In the genomic region with DNA sequence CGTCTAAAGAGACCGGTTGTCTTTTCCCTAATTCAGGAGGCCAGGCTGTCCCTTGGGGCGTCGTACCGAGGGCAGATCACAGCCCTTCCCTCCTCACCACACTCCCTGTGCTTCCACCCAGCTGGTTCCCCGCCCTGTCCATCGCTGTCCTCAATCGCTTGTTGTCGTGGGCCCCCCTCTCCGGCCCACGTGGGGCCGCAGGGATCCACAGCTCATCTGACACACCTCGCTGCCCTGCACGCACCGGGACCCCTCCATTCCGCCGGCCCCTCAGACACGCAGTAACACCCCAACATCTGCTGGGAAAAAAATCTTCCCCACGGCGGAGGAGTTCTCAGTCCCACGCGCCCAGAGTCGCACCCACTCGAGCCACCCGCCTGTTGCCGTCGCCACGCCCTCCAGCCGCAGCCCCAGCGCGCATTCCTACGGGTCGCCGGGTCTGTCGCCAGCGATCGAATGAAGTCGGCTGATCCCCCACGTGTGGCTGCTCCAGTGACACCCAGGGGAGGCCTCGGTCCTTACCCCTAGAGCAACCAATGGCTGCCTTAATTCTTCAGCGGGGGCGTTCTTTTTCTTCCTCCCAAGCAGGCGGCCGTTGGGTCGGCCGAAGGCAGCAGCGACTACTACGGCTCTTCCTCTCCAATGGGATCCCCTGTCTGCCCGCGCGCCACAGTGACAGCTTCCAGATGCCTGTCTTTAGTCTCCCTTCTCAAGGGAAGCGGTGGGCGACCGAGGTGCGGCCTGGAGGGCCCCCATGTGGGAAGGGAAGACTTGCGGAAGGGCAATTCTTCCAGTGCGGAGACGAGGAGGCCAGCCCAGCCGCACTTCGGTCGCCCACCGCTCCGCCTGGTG, we compare ENCODE assay signal across 7 cellular contexts. TPM values are rescaled to one million over a fixed set of nuclear protein-coding genes. Genes with fewer than 3 reads are reported as not detected.
DNase-seq lines count a peak whose midpoint lies in the region; ATAC-seq, FAIRE-seq and TF ChIP-seq lines count a peak whose summit lies in the region.

No MANE protein-coding gene starts in this region.

- FAIRE-seq in keratinocyte (lab: Jason Lieb, UNC): no peak

- DNase-seq in NCI-H187 (lab: John Stamatoyannopoulos, UW): peak; percentile 75 to 84
- DNase-seq in activated CD4-positive, CD25-positive, alpha-beta regulatory T cell (lab: John Stamatoyannopoulos, UW): peak; percentile 17 to 39 (median 20)
- peak; percentile 71 to 79 for DNase-seq in cardiac fibroblast (ENCODE audit: low read depth in 2 of 2)
- no peak for DNase-seq in keratinocyte (ENCODE audit: low read depth, low spot score)
- peak in 3 of 4 experiments; percentile 25 to 33 (median 31) for DNase-seq in stimulated activated CD4-positive, alpha-beta T cell treated with anti-CD3 and anti-CD28 coated beads, Interleukin-1b, Interleukin-23, amount 100 ng/mL, for 24 hours (ENCODE audit: low read depth in 4 of 4, low spot score in 1 of 4)

- H3K9ac ChIP-seq in keratinocyte (ENCODE audit: control insufficient read depth, extremely low read depth, insufficient read depth, low read length): peak overlapping the region; percentile 90

- peak overlapping the region; percentile 85 for H2AFZ ChIP-seq in keratinocyte (ENCODE audit: control insufficient read depth, low read length)

- no peaks in the 10 kb centered on the region for H3K27me3 ChIP-seq in keratinocyte (ENCODE audit: control insufficient read depth, extremely low read depth, insufficient read depth, low read length)

- ATAC-seq in GM18499 (IDR thresholded peaks at IDR 0.05; ENCODE audit: insufficient read depth, unreplicated experiment) (peak; percentile 30), HG02763 (IDR thresholded peaks at IDR 0.05; ENCODE audit: unreplicated experiment) (peak; percentile 46)

- no peaks in the 10 kb centered on the region for H4K20me1 ChIP-seq in keratinocyte (ENCODE audit: control insufficient read depth, extremely low read depth, insufficient read depth, low read length)

- peak overlapping the region; percentile 87 for H3K4me2 ChIP-seq in keratinocyte (ENCODE audit: control insufficient read depth, extremely low read depth, insufficient read depth, low read depth, low read length)

- no peaks in the 10 kb centered on the region for H3K36me3 ChIP-seq in keratinocyte (ENCODE audit: control insufficient read depth in 2 of 2, extremely low read depth in 1 of 2, insufficient read depth in 2 of 2, low read length in 2 of 2)

- dilution Hi-C loops in keratinocyte (cut with MboI; ENCODE audit: extremely low pct_ligation_motif_present, low sequenced_read_pairs): no loop called here

- peaks cover 43% of the 10 kb centered on the region for H3K79me2 ChIP-seq in keratinocyte (ENCODE audit: control insufficient read depth, insufficient read depth, low read length)

- peak overlapping the region; percentile 71 for H3K27ac ChIP-seq in keratinocyte (ENCODE audit: control insufficient read depth, insufficient read depth, low read length)

- no peaks in the 10 kb centered on the region for H3K9me3 ChIP-seq in keratinocyte (ENCODE audit: control insufficient read depth, low read depth, low read length)

- H3K4me3 ChIP-seq in cardiac fibroblast (replicated peaks in 1 of 2; ENCODE audit: low read depth in 2 of 2, low read length in 2 of 2): peak overlapping the region; percentile 87 to 90
- H3K4me3 ChIP-seq in keratinocyte (ENCODE audit: control insufficient read depth in 2 of 3, extremely low read depth in 1 of 3, insufficient read depth in 2 of 3, low read depth in 1 of 3, low read length in 3 of 3): peak overlapping the region; percentile 90 to 99 (median 92)

- TF ChIP-seq CTCF in cardiac fibroblast (IDR thresholded peaks at IDR 0.05; ENCODE audit: low read depth, low read length) (peak; percentile 3), keratinocyte (optimal IDR thresholded peaks at IDR 0.05 in 1 of 3, IDR thresholded peaks at IDR 0.05 in 1 of 3, conservative IDR thresholded peaks at IDR 0.05 in 1 of 3; ENCODE audit: extremely low read depth in 1 of 3, insufficient read depth in 2 of 3, low read length in 3 of 3) (no peak)

- H3K4me1 ChIP-seq in keratinocyte (ENCODE audit: control insufficient read depth, extremely low read depth, insufficient read depth, low read length): peaks cover 17% of the 10 kb centered on the region

- H3K9me1 ChIP-seq in keratinocyte (ENCODE audit: control insufficient read depth, extremely low read depth, insufficient read depth, low read length): no peaks in the 10 kb centered on the region

RNA-seq across cellular contexts. Expression of a gene that starts 0.9 kb away (rescaled TPM):
- 68.3 to 99.3 TPM (median 89.2 TPM) in 3 replicates for polyA plus RNA-seq in keratinocyte
- 82.1 TPM for polyA plus RNA-seq in keratinocyte (2011; ENCODE audit: low read depth)
- polyA plus RNA-seq in keratinocyte (2011; cell fraction: cytosol; rRNA removed): 76.6 and 163 TPM in 2 replicates
- polyA plus RNA-seq in keratinocyte (2011; cell fraction: nucleus; rRNA removed): 88.9 and 94.3 TPM in 2 replicates
- 18.4 and 59.9 TPM in 2 replicates for polyA plus RNA-seq in keratinocyte (2012; ENCODE audit: low replicate concordance)
- polyA minus RNA-seq in keratinocyte: 36.4 to 154 TPM (median 97.8 TPM) in 3 replicates
- 73.9 TPM for polyA minus RNA-seq in keratinocyte (2011; cell fraction: cytosol; rRNA and poly(A)+ RNA removed)
- 60.4 and 125 TPM in 2 replicates for polyA minus RNA-seq in keratinocyte (2011; cell fraction: nucleus; rRNA and poly(A)+ RNA removed)

RNA-seq across cellular contexts. Expression of a gene that starts 50.7 kb away (rescaled TPM):
- 0.17 to 0.64 TPM (median 0.18 TPM) in 3 replicates for polyA plus RNA-seq in keratinocyte
- polyA plus RNA-seq in keratinocyte (2011; ENCODE audit: low read depth): 1.3 TPM
- polyA plus RNA-seq in keratinocyte (2011; cell fraction: cytosol; rRNA removed): 0.25 and 0.40 TPM in 2 replicates
- 0.45 and 0.46 TPM in 2 replicates for polyA plus RNA-seq in keratinocyte (2011; cell fraction: nucleus; rRNA removed)
- 0.17 and 2.9 TPM in 2 replicates for polyA plus RNA-seq in keratinocyte (2012; ENCODE audit: low replicate concordance)
- 0.58 to 1.2 TPM in 2 of 3 replicates, not detected in the other for polyA minus RNA-seq in keratinocyte
- polyA minus RNA-seq in keratinocyte (2011; cell fraction: cytosol; rRNA and poly(A)+ RNA removed): not detected
- polyA minus RNA-seq in keratinocyte (2011; cell fraction: nucleus; rRNA and poly(A)+ RNA removed): 1.5 TPM in 2 replicates
